ENCODE assay signal across 20 cellular contexts in the genomic region with DNA sequence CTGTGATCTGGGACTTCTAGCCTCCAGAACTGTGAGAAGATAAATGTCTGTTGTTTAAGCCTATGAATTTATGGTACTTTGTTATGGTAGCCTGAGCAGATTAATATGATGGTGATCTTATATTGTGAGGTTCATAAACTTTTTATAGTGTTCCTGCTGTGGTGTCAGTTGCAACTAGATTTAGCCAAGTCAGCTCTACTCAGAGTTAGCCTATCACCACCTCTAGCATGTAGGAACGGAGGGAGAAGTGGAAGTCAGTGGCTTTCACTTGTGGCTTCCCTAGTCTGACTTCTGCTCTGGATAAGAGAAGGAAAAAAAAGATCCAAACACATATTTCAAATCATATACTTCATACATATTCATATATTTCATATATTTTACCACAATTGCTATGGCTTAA. TPM values are rescaled to one million over a fixed set of nuclear protein-coding genes. Genes with fewer than 3 reads are reported as not detected.
DNase-seq lines count a peak whose midpoint lies in the region; ATAC-seq, FAIRE-seq and TF ChIP-seq lines count a peak whose summit lies in the region.
"Had no signal": no experiment of that assay in that cellular context is flagged by ENCODE, and none has a peak within 500 bp of the region (broad histone marks: within the 10 kb centered on the region; RNA-seq: fewer than 3 reads in every experiment).

No MANE protein-coding gene starts in this region.

- no CpG with 5 or more reads among the region's 1 CpG for WGBS in IMR-90 (ENCODE audit: extremely low coverage in 2 of 2, insufficient read length in 1 of 2), 2 experiments
- WGBS in GM12878 (ENCODE audit: insufficient coverage, insufficient replicate concordance, low lambda C conversion rate, missing lambda C conversion rate), result 0% methylated on average over 1 of the region's 1 CpG

- BruUV-seq in IMR-90 (replicated peaks; lab: Mats Ljungman, UMichigan) (no TSS peak), GM12878 (replicated peaks; lab: Mats Ljungman, UMichigan) (no TSS peak)

- no peak overlapping the region for H2AK9ac ChIP-seq in IMR-90 (replicated peaks; ENCODE audit: low read depth, low read length, poor library complexity)

- POLR2A ChIA-PET in IMR-90 (lab: Charles Lee; ENCODE audit: unreplicated experiment), result no interaction called here
- POLR2A ChIA-PET in GM12878 (lab: Charles Lee), result interaction anchor here (1.2 kb wide), 1 partner anchor 374 kb away, joined by 3 read pairs; the partner anchor contains the start of gene HMGCR
- POLR2A ChIA-PET in naive thymus-derived CD4-positive, alpha-beta T cell (lab: Charles Lee), result no interaction called here

- no peak overlapping the region for H2AK5ac ChIP-seq in IMR-90 (ENCODE audit: low read depth, low read length)

- H3K4me2 ChIP-seq in IMR-90 (ENCODE audit: low read depth, low read length) (no peak overlapping the region), GM12878 (ENCODE audit: control insufficient read depth, insufficient read depth) (no peak overlapping the region)

- no peak for TF ChIP-seq RAD21 in IMR-90 (IDR thresholded peaks at IDR 0.05; ENCODE audit: low read length)
- TF ChIP-seq RAD21 in GM12878 (IDR thresholded peaks at IDR 0.05; ENCODE audit: insufficient read depth, low read depth, low read length), result no peak

- no peak overlapping the region for H4K91ac ChIP-seq in IMR-90 (ENCODE audit: insufficient read depth, low read depth, low read length)

- peaks cover 10% of the 10 kb centered on the region for H3K36me3 ChIP-seq in IMR-90 (ENCODE audit: control insufficient read depth, insufficient read depth, low read length)
- H3K36me3 ChIP-seq in GM12878 (ENCODE audit: control insufficient read depth in 2 of 2, insufficient read depth in 2 of 2, low read length in 1 of 2), result peaks cover 2 to 12% of the 10 kb centered on the region in 2 experiments; a peak in 2 of 4 replicates
- H3K36me3 ChIP-seq in naive thymus-derived CD4-positive, alpha-beta T cell (ENCODE audit: control insufficient read depth in 2 of 3, insufficient read depth in 3 of 3, low read length in 3 of 3), result peaks cover 0 to 19% (median 0%) of the 10 kb centered on the region in 3 experiments

- no peak overlapping the region for H3K4ac ChIP-seq in IMR-90 (ENCODE audit: low read depth, low read length)

- H3K27me3 ChIP-seq in IMR-90 (ENCODE audit: control insufficient read depth, insufficient read depth, low read length) (no peaks in the 10 kb centered on the region), GM12878 (replicated peaks in 1 of 2; ENCODE audit: control insufficient read depth in 2 of 2, insufficient read depth in 2 of 2, low read length in 1 of 2) (no peaks in the 10 kb centered on the region)
- H3K27me3 ChIP-seq in naive thymus-derived CD4-positive, alpha-beta T cell (ENCODE audit: control insufficient read depth in 2 of 2, insufficient read depth in 2 of 2, low read length in 2 of 2), result no peaks in the 10 kb centered on the region
- H3K27me3 ChIP-seq: ascending aorta had no signal

- no peak overlapping the region for H2BK120ac ChIP-seq in IMR-90 (ENCODE audit: low read depth, low read length)

- peaks cover 5 to 36% (median 20%) of the 10 kb centered on the region in 5 donors for H3K36me3 Mint-ChIP-seq in naive thymus-derived CD4-positive, alpha-beta T cell

- H3K56ac ChIP-seq in IMR-90 (ENCODE audit: extremely low read depth, insufficient read depth, low read length), result no peak overlapping the region

- no peak overlapping the region for H2BK20ac ChIP-seq in IMR-90 (ENCODE audit: low read depth, low read length)

- H2BK5ac ChIP-seq in IMR-90 (ENCODE audit: low read depth, low read length, poor library complexity, severe bottlenecking), result no peak overlapping the region

- H3K27me3 Mint-ChIP-seq in naive thymus-derived CD4-positive, alpha-beta T cell, result no peaks in the 10 kb centered on the region
- H3K27me3 Mint-ChIP-seq: activated naive CD8-positive, alpha-beta T cell had no signal

- DNase-seq in IMR-90 (no peak), NOMO-1 treated with DMSO at 0.1 percent for 48 hours (lab: John Stamatoyannopoulos, UW; ENCODE audit: unreplicated experiment) (peak; percentile 45), GM12878 (ENCODE audit: low read depth, low spot score) (no peak)
- DNase-seq in naive thymus-derived CD4-positive, alpha-beta T cell, result no peak
- DNase-seq: activated CD4-positive, alpha-beta T cell treated with anti-CD3 and anti-CD28 coated beads for 48 hours; caudate nucleus; CD8-positive, alpha-beta T cell; dermis blood vessel endothelial cell; DMS153; midbrain; NCI-H1694 treated with DMSO at 0.1 percent for 48 hours; NCI-H526 had no signal

- TF ChIP-seq EP300 in GM12878 (IDR thresholded peaks at IDR 0.05; ENCODE audit: borderline replicate concordance in 1 of 2, control insufficient read depth in 1 of 2, low read depth in 2 of 2, low read length in 2 of 2), result no peak

- in situ Hi-C loops in IMR-90 (cut with MboI; ENCODE audit: low sequenced_read_pairs), result no loop called here
- in situ Hi-C loops in GM12878 (cut with MboI), result no loop called here

- H2AFZ ChIP-seq in IMR-90 (replicated peaks; ENCODE audit: low read length, poor library complexity) (no peak overlapping the region), GM12878 (ENCODE audit: control insufficient read depth, low read depth, low read length) (no peak overlapping the region)
- H2AFZ ChIP-seq: parathyroid adenoma had no signal

- no peak for TF ChIP-seq POLR2A in IMR-90 (IDR thresholded peaks at IDR 0.05; ENCODE audit: low read depth, low read length)
- no peak for TF ChIP-seq POLR2A in GM12878 (IDR thresholded peaks at IDR 0.05; ENCODE audit: low read depth, low read length)

- RAD21 ChIA-PET in GM12878 (lab: Charles Lee; ENCODE audit: unreplicated experiment), result no interaction called here

- H3K18ac ChIP-seq in IMR-90 (ENCODE audit: low read depth, low read length), result no peak overlapping the region

- intact Hi-C loops in IMR-90 (cut with micrococcal nuclease) (no loop called here), GM12878 (cut with micrococcal nuclease; ENCODE audit: unreplicated experiment) (no loop called here)
- intact Hi-C loops in naive thymus-derived CD4-positive, alpha-beta T cell (cut with micrococcal nuclease), result loop anchor here (10.0 kb wide), 2 partner anchors 476 to 544 kb away; partner anchors contain the start of gene ANKRD31 (in 1 of the 2)

- no peak for FAIRE-seq in GM12878 (lab: Jason Lieb, UNC)
- FAIRE-seq: urothelium cell line had no signal

- H2BK15ac ChIP-seq in IMR-90 (ENCODE audit: low read depth, low read length), result no peak overlapping the region

- no peaks in the 10 kb centered on the region for H3K9me3 Mint-ChIP-seq in naive thymus-derived CD4-positive, alpha-beta T cell
- H3K9me3 Mint-ChIP-seq: CD8-positive, alpha-beta T cell; nephron had no signal

- CTCF ChIA-PET in IMR-90 (lab: Yijun Ruan, JAX), result no interaction called here
- CTCF ChIA-PET in GM12878 (lab: Yijun Ruan, JAX), result interaction anchor here (0.6 kb wide), 3 partner anchors 28 to 1018 kb away, joined by 3 read pairs; no protein-coding TSS in a partner anchor
- CTCF ChIA-PET in naive thymus-derived CD4-positive, alpha-beta T cell (lab: Charles Lee), result no interaction called here

- no peak overlapping the region for H3K23ac ChIP-seq in IMR-90 (ENCODE audit: low read depth, low read length)

- H4K8ac ChIP-seq in IMR-90 (ENCODE audit: low read depth in 2 of 2, low read length in 2 of 2), result no peak overlapping the region

- H3K4me3 ChIP-seq in IMR-90 (ENCODE audit: insufficient read depth, low read depth, low read length) (no peak overlapping the region), GM12878 (no peak overlapping the region)
- H3K4me3 ChIP-seq in naive thymus-derived CD4-positive, alpha-beta T cell (ENCODE audit: low read length), result no peak overlapping the region
- H3K4me3 ChIP-seq: ascending aorta had no signal

- no peak overlapping the region for H3K4me3 Mint-ChIP-seq in naive thymus-derived CD4-positive, alpha-beta T cell
- H3K4me3 Mint-ChIP-seq: activated naive CD8-positive, alpha-beta T cell; CD8-positive, alpha-beta T cell; nephron had no signal

- peaks cover 3% of the 10 kb centered on the region; the same call in 1 of the 2 replicates for H3K9me1 ChIP-seq in IMR-90 (ENCODE audit: insufficient read depth, low read length)

- H3K27ac ChIP-seq in IMR-90 (ENCODE audit: insufficient read depth, low read length), result no peak overlapping the region
- 0 out of 2 replicates have a peak overlapping the region, but pooled peaks have one; percentile 16 for H3K27ac ChIP-seq in GM12878 (ENCODE audit: control insufficient read depth, insufficient read depth)
- no peak overlapping the region for H3K27ac ChIP-seq in naive thymus-derived CD4-positive, alpha-beta T cell (ENCODE audit: low read depth, low read length)
- H3K27ac ChIP-seq: ascending aorta, parathyroid adenoma had no signal

- H3K79me1 ChIP-seq in IMR-90 (ENCODE audit: low read depth in 1 of 2, low read length in 2 of 2), result peaks cover 19 to 39% of the 10 kb centered on the region in 2 experiments

- no peak overlapping the region for H3K14ac ChIP-seq in IMR-90 (replicated peaks; ENCODE audit: low read depth, low read length)

- dilution Hi-C loops in IMR-90 (cut with HindIII; ENCODE audit: low sequenced_read_pairs, unreplicated experiment), result no loop called here

- H3K79me2 ChIP-seq in GM12878 (ENCODE audit: control insufficient read depth, insufficient read depth, low read length), result peaks cover 34% of the 10 kb centered on the region

- H3K9ac ChIP-seq in IMR-90 (ENCODE audit: low read depth, low read length), result no peak overlapping the region
- no peak overlapping the region for H3K9ac ChIP-seq in GM12878 (ENCODE audit: control insufficient read depth, insufficient read depth, low read length)
- H3K9ac ChIP-seq: parathyroid adenoma had no signal

- ATAC-seq in IMR-90 (ENCODE audit: low read depth) (no peak), GM12878 (no peak), GM21390 (IDR thresholded peaks at IDR 0.05; ENCODE audit: unreplicated experiment) (no peak), HG03565 (IDR thresholded peaks at IDR 0.05; ENCODE audit: unreplicated experiment) (no peak), HG02852 (IDR thresholded peaks at IDR 0.05; ENCODE audit: unreplicated experiment) (no peak)
- peak; percentile 44 for ATAC-seq in naive thymus-derived CD4-positive, alpha-beta T cell
- ATAC-seq: CD8-positive, alpha-beta T cell had no signal

- H4K5ac ChIP-seq in IMR-90 (ENCODE audit: low read depth, low read length), result no peak overlapping the region

- no peak overlapping the region for H3K27ac Mint-ChIP-seq in naive thymus-derived CD4-positive, alpha-beta T cell
- H3K27ac Mint-ChIP-seq: activated naive CD8-positive, alpha-beta T cell; CD8-positive, alpha-beta T cell; nephron had no signal

- SMC1A ChIA-PET in GM12878 (lab: Charles Lee; ENCODE audit: uncharacterized antibody, unreplicated experiment), result interaction anchor here (2.5 kb wide), 1 partner anchor 135 kb away, joined by 8 read pairs; no protein-coding TSS in a partner anchor

- H3K4me1 ChIP-seq in IMR-90 (ENCODE audit: control insufficient read depth, insufficient read depth, low read length) (no peaks in the 10 kb centered on the region), GM12878 (ENCODE audit: control insufficient read depth, insufficient read depth, low read length) (peaks cover 5% of the 10 kb centered on the region; the same call in 1 of the 2 replicates)
- H3K4me1 ChIP-seq in naive thymus-derived CD4-positive, alpha-beta T cell (ENCODE audit: control insufficient read depth in 2 of 2, insufficient read depth in 2 of 2, low read length in 2 of 2), result peaks cover 0 to 3% of the 10 kb centered on the region in 2 donors
- H3K4me1 ChIP-seq: ascending aorta, parathyroid adenoma had no signal

- H3K4me1 Mint-ChIP-seq in naive thymus-derived CD4-positive, alpha-beta T cell, result peaks cover 19 to 45% (median 39%) of the 10 kb centered on the region in 7 donors

- TF ChIP-seq CTCF in IMR-90 (conservative IDR thresholded peaks at IDR 0.05; ENCODE audit: low read depth, low read length) (no peak), GM12878 (IDR thresholded peaks at IDR 0.05 in 2 of 3, conservative IDR thresholded peaks at IDR 0.05 in 1 of 3; ENCODE audit: control insufficient read depth in 2 of 3, extremely low read depth in 1 of 3, insufficient read depth in 1 of 3, low read depth in 3 of 3, low read length in 3 of 3) (no peak)

- H3K9me3 ChIP-seq in IMR-90 (ENCODE audit: control insufficient read depth, insufficient read depth, low read length) (no peaks in the 10 kb centered on the region), GM12878 (replicated peaks; ENCODE audit: control insufficient read depth, insufficient read depth, low read length) (no peaks in the 10 kb centered on the region; the same call in 2 of the 3 replicates)
- H3K9me3 ChIP-seq in naive thymus-derived CD4-positive, alpha-beta T cell (ENCODE audit: control insufficient read depth in 2 of 3, low read length in 3 of 3), result no peaks in the 10 kb centered on the region
- H3K9me3 ChIP-seq: ascending aorta had no signal

- H4K20me1 ChIP-seq in IMR-90 (ENCODE audit: insufficient read depth, low read length) (no peaks in the 10 kb centered on the region), GM12878 (ENCODE audit: control insufficient read depth, insufficient read depth) (no peaks in the 10 kb centered on the region)

RNA-seq across cellular contexts. Expression of gene POC5, which starts 6.6 kb away (rescaled TPM):
- total RNA-seq in IMR-90 (2012; rRNA removed) (12.9 and 13.1 TPM in 2 replicates), GM12878 (2014; rRNA removed) (19.4 and 21.4 TPM in 2 replicates), GM12878 (2014; rRNA removed; fragmentation: Illumina TruSeq; extraction: Trizol) (22.1 and 22.9 TPM in 2 replicates), GM12878 (2021) (13.1 and 14.4 TPM in 2 replicates)
- polyA plus RNA-seq in IMR-90 (2012; rRNA removed) (6.2 and 6.6 TPM in 2 replicates), GM12878 (2011; rRNA removed) (25.6 and 35.4 TPM in 2 replicates), GM12878 (2014; fragmentation: Illumina TruSeq; extraction: Trizol) (23.2 and 25.0 TPM in 2 replicates), GM12878 (2014; fragmentation: Nextera tagmentation; extraction: Ambion mirVana) (10 to 100 TPM; 16.6 to 24.7 TPM), GM12878 (2014; rRNA removed) (13.7 and 16.6 TPM in 2 replicates), GM12878 (2016; fragmentation: Nextera tagmentation; extraction: Ambion mirVana) (10 to 100 TPM; 21.4 to 22.2 TPM)
- polyA plus RNA-seq in IMR-90 (2012; cell fraction: cytosol; rRNA removed), result 2.0 and 2.3 TPM in 2 replicates
- polyA plus RNA-seq in IMR-90 (2012; cell fraction: nucleus; rRNA removed; ENCODE audit: low replicate concordance), result 4.6 and 15.1 TPM in 2 replicates
- 71.0 and 84.3 TPM in 2 replicates for total RNA-seq in GM12878 (2013; cell fraction: nucleolus; rRNA removed)
- polyA plus RNA-seq in GM12878 (2011; ENCODE audit: low read depth), result 9.4 TPM
- polyA plus RNA-seq in GM12878 (2011; cell fraction: cytosol; rRNA removed), result 12.8 and 14.3 TPM in 2 replicates
- 21.7 and 23.7 TPM in 2 replicates for polyA plus RNA-seq in GM12878 (2011; cell fraction: nucleus; rRNA removed)
- 8.6 and 10.2 TPM in 2 replicates for polyA plus RNA-seq in GM12878 (2012)
- polyA minus RNA-seq in GM12878 (2011; rRNA and poly(A)+ RNA removed), result 13.7 and 22.7 TPM in 2 replicates
- polyA minus RNA-seq in GM12878 (2011; cell fraction: cytosol; rRNA and poly(A)+ RNA removed), result 6.1 and 10.2 TPM in 2 replicates
- polyA minus RNA-seq in GM12878 (2011; cell fraction: nucleus; rRNA and poly(A)+ RNA removed), result 16.0 and 41.7 TPM in 2 replicates
- 10 to 100 TPM in 4 of 5 experiments, 1 to 10 TPM in 1; 8.5 to 17.9 (median 15.0) TPM for total RNA-seq in naive thymus-derived CD4-positive, alpha-beta T cell
- polyA plus RNA-seq in naive thymus-derived CD4-positive, alpha-beta T cell, result 10 to 100 TPM; 10.6 to 18.0 TPM

Comparison
In these comparisons a context has a peak if more than half of its experiments do, and no peak if none do; other contexts are left out.
1. intact Hi-C loops: an anchor here in naive thymus-derived CD4-positive, alpha-beta T cell (10.0 kb wide); none called in IMR-90 and GM12878.